ENCODE assay signal across 22 cellular contexts in the genomic region with DNA sequence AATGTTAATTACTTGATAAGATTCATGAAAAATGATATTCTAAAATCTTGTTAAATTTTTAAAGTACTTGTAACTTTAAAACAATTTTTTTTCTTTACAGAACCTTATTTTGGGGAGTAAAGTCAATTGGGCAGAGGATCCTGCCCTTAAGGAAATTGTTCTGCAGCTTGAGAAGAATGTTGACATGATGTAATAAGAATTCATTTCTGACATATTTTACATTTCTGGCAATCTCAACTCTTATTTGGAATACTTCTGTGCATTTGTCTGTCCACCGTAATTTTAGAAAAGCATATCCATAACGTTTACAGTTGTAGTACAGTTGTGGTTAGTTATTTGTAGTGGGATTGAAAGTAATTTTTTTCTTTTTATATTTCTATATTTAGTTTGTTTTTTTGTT.
"Had no signal": no experiment of that assay in that cellular context is flagged by ENCODE, and none has a peak within 500 bp of the region (broad histone marks: within the 10 kb centered on the region; RNA-seq: fewer than 3 reads in every experiment).

No MANE protein-coding gene starts in this region.

- H2AFZ ChIP-seq: hepatocyte had no signal

- H3K4me1 Mint-ChIP-seq: activated B cell treated with CpG ODN at 0.5 μM for 24 hours; brain; central memory CD8-positive, alpha-beta T cell had no signal

- H3K4me3 ChIP-seq: hepatocyte, lung, prostate gland, right atrium auricular region, skin epidermis, transverse colon, vagina had no signal

- H3K4me2 ChIP-seq: hepatocyte had no signal

- H3K36me3 Mint-ChIP-seq: brain had no signal

- H3K27me3 ChIP-seq: hepatocyte, right atrium auricular region, transverse colon, vagina had no signal

- H3K4me3 Mint-ChIP-seq: activated B cell treated with CpG ODN at 0.5 μM for 24 hours; activated CD4-positive, alpha-beta memory T cell treated with anti-CD3 and anti-CD28 coated beads for 36 hours; activated CD8-positive, alpha-beta memory T cell treated with anti-CD3 and anti-CD28 coated beads, Interleukin-2, amount 10 ng/mL, durations not matched to agents 7 days and 5 days; activated naive CD8-positive, alpha-beta T cell treated with anti-CD3 and anti-CD28 coated beads, Interleukin-2, amount 10 ng/mL, durations not matched to agents 7 days and 5 days; brain; central memory CD8-positive, alpha-beta T cell; stimulated activated naive CD8-positive, alpha-beta T cell treated with anti-CD3 and anti-CD28 coated beads, Interleukin-15, Interleukin-2, amounts not matched to agents 100 ng/mL and 50 ng/mL, for 24 hours had no signal

- DNase-seq: activated B cell treated with CpG ODN at 0.5 μM for 24 hours; activated CD4-positive, alpha-beta memory T cell treated with anti-CD3 and anti-CD28 coated beads for 36 hours; activated CD4-positive, alpha-beta T cell treated with anti-CD3 and anti-CD28 coated beads for 4 hours; activated CD8-positive, alpha-beta memory T cell treated with anti-CD3 and anti-CD28 coated beads, Interleukin-2, amount 10 ng/mL, durations not matched to agents 7 days and 5 days; activated naive CD4-positive, alpha-beta T cell; activated naive CD8-positive, alpha-beta T cell treated with anti-CD3 and anti-CD28 coated beads, Interleukin-2, amount 10 ng/mL, durations not matched to agents 7 days and 5 days; cortex of kidney; effector CD4-positive, alpha-beta T cell; foreskin fibroblast; stimulated activated CD4-positive, alpha-beta T cell treated with anti-CD3 and anti-CD28 coated beads, Interleukin-15, amount 100 ng/mL, for 24 hours; stimulated activated CD4-positive, alpha-beta T cell treated with anti-CD3 and anti-CD28 coated beads, Interleukin-2, amount 100 ng/mL, for 48 hours; transverse colon had no signal

- H3K9me3 ChIP-seq: prostate gland, right atrium auricular region, transverse colon, vagina had no signal

- H3K36me3 ChIP-seq: prostate gland, right atrium auricular region, transverse colon, vagina had no signal

- H3K4me1 ChIP-seq: prostate gland, right atrium auricular region, transverse colon, vagina had no signal

- H3K27me3 Mint-ChIP-seq: activated B cell treated with CpG ODN at 0.5 μM for 24 hours; activated CD4-positive, alpha-beta memory T cell treated with anti-CD3 and anti-CD28 coated beads for 36 hours; activated CD8-positive, alpha-beta memory T cell treated with anti-CD3 and anti-CD28 coated beads, Interleukin-2, amount 10 ng/mL, durations not matched to agents 7 days and 5 days; activated naive CD8-positive, alpha-beta T cell treated with anti-CD3 and anti-CD28 coated beads, Interleukin-2, amount 10 ng/mL, durations not matched to agents 7 days and 5 days; brain; central memory CD8-positive, alpha-beta T cell; stimulated activated naive CD8-positive, alpha-beta T cell treated with anti-CD3 and anti-CD28 coated beads, Interleukin-15, Interleukin-2, amounts not matched to agents 100 ng/mL and 50 ng/mL, for 24 hours had no signal

- H3K27ac Mint-ChIP-seq: activated B cell treated with CpG ODN at 0.5 μM for 24 hours; activated CD4-positive, alpha-beta memory T cell treated with anti-CD3 and anti-CD28 coated beads for 36 hours; activated CD8-positive, alpha-beta memory T cell treated with anti-CD3 and anti-CD28 coated beads, Interleukin-2, amount 10 ng/mL, durations not matched to agents 7 days and 5 days; activated naive CD8-positive, alpha-beta T cell treated with anti-CD3 and anti-CD28 coated beads, Interleukin-2, amount 10 ng/mL, durations not matched to agents 7 days and 5 days; brain; stimulated activated naive CD8-positive, alpha-beta T cell treated with anti-CD3 and anti-CD28 coated beads, Interleukin-15, Interleukin-2, amounts not matched to agents 100 ng/mL and 50 ng/mL, for 24 hours had no signal

- ATAC-seq: activated CD8-positive, alpha-beta memory T cell treated with anti-CD3 and anti-CD28 coated beads, Interleukin-2, amount 10 ng/mL, durations not matched to agents 7 days and 5 days; esophagus mucosa had no signal

- H3K79me2 ChIP-seq: hepatocyte had no signal

- H3K9me3 Mint-ChIP-seq: activated B cell treated with CpG ODN at 0.5 μM for 24 hours; activated CD4-positive, alpha-beta memory T cell treated with anti-CD3 and anti-CD28 coated beads for 36 hours; activated naive CD8-positive, alpha-beta T cell treated with anti-CD3 and anti-CD28 coated beads, Interleukin-2, amount 10 ng/mL, durations not matched to agents 7 days and 5 days; brain; central memory CD8-positive, alpha-beta T cell; stimulated activated naive CD8-positive, alpha-beta T cell treated with anti-CD3 and anti-CD28 coated beads, Interleukin-15, Interleukin-2, amounts not matched to agents 100 ng/mL and 50 ng/mL, for 24 hours had no signal

- H3K27ac ChIP-seq: hepatocyte, prostate gland, right atrium auricular region, skin epidermis, transverse colon, vagina had no signal
